ENCODE assay signal across 10 cellular contexts in genomic region chr6:21808045-21808470, GRCh38.
DNase-seq lines count a peak whose midpoint lies in the region; ATAC-seq, FAIRE-seq and TF ChIP-seq lines count a peak whose summit lies in the region.
"Had no signal": no experiment of that assay in that cellular context is flagged by ENCODE, and none has a peak within 500 bp of the region (broad histone marks: within the 10 kb centered on the region; RNA-seq: fewer than 3 reads in every experiment).

No MANE protein-coding gene starts in this region.

- FAIRE-seq in H54 (lab: Jason Lieb, UNC) = peak; percentile 87

- H3K4me3 ChIP-seq in adipocyte (ENCODE audit: low read length) = peak overlapping the region; percentile 67
- H3K4me3 ChIP-seq in heart left ventricle = peak overlapping the region in 2 of 12 donors; percentile 3 to 10
- H3K4me3 ChIP-seq in gastrocnemius medialis = no peak overlapping the region
- H3K4me3 ChIP-seq in WERI-Rb-1 (ENCODE audit: low read depth, low read length) = no peak overlapping the region

- H3K4me1 ChIP-seq in adipocyte (ENCODE audit: control insufficient read depth, insufficient read depth, low read length) = peaks cover 28% of the 10 kb centered on the region
- H3K4me1 ChIP-seq in heart left ventricle = peaks cover 0 to 26% (median 12%) of the 10 kb centered on the region in 12 donors
- H3K4me1 ChIP-seq in gastrocnemius medialis = peaks cover 0 to 7% of the 10 kb centered on the region in 2 donors

- peak overlapping the region; percentile 68 for H3K9ac ChIP-seq in adipocyte (ENCODE audit: low read length)
- H3K9ac ChIP-seq: KMS-11 had no signal

- no peak for TF ChIP-seq POLR2A in H54 (IDR thresholded peaks at IDR 0.05; ENCODE audit: low read depth, low read length)
- TF ChIP-seq POLR2A in heart left ventricle (IDR thresholded peaks at IDR 0.05) = no peak
- no peak for TF ChIP-seq POLR2A in gastrocnemius medialis (IDR thresholded peaks at IDR 0.05)

- H3K27me3 ChIP-seq in adipocyte (replicated peaks; ENCODE audit: control insufficient read depth, insufficient read depth, low read length) (no peaks in the 10 kb centered on the region), heart left ventricle (no peaks in the 10 kb centered on the region), gastrocnemius medialis (no peaks in the 10 kb centered on the region), WERI-Rb-1 (ENCODE audit: insufficient read depth, low read depth, severe bottlenecking) (no peaks in the 10 kb centered on the region)

- peak; percentile 39 for DNase-seq in H54 (ENCODE audit: insufficient read length, low spot score)
- peak; percentile 51 for DNase-seq in adipocyte (ENCODE audit: low read depth)
- peak in 4 of 5 donors; percentile 21 to 49 (median 32) for DNase-seq in heart left ventricle
- DNase-seq in gastrocnemius medialis = no peak
- no peak for DNase-seq in DMS53 treated with DMSO at 0.1 percent for 48 hours (lab: John Stamatoyannopoulos, UW; ENCODE audit: unreplicated experiment)
- DNase-seq in NCI-H82 treated with DMSO at 0.1 percent for 48 hours (lab: John Stamatoyannopoulos, UW; ENCODE audit: unreplicated experiment) = no peak
- DNase-seq in WERI-Rb-1 = no peak

- intact Hi-C loops in heart left ventricle (cut with DNase I) = loop anchor here in 1 of 10 donors (5.0 kb wide), 1 partner anchor 34 kb away; no protein-coding TSS in a partner anchor
- intact Hi-C loops in gastrocnemius medialis (cut with DNase I; ENCODE audit: low total_unique reads) = no loop called here

- no peaks in the 10 kb centered on the region for H3K36me3 ChIP-seq in adipocyte (ENCODE audit: control insufficient read depth, insufficient read depth, low read length, severe bottlenecking)
- H3K36me3 ChIP-seq in heart left ventricle = no peaks in the 10 kb centered on the region
- H3K36me3 ChIP-seq in gastrocnemius medialis = no peaks in the 10 kb centered on the region
- H3K36me3 ChIP-seq in WERI-Rb-1 = no peaks in the 10 kb centered on the region

- H3K9me3 ChIP-seq in adipocyte (ENCODE audit: control insufficient read depth, low read length) (no peaks in the 10 kb centered on the region), heart left ventricle (no peaks in the 10 kb centered on the region), gastrocnemius medialis (no peaks in the 10 kb centered on the region), WERI-Rb-1 (ENCODE audit: severe bottlenecking) (no peaks in the 10 kb centered on the region)

- in situ Hi-C loops in gastrocnemius medialis (cut with MboI; ENCODE audit: low sequenced_read_pairs in 4 of 4) = no loop called here

- ATAC-seq in heart left ventricle = peak; percentile 56 to 88 (median 66)
- ATAC-seq in gastrocnemius medialis = peak in 1 of 2 donors; percentile 49
- ATAC-seq in HG02642 (IDR thresholded peaks at IDR 0.05; ENCODE audit: poor library complexity, unreplicated experiment) = no peak
- ATAC-seq: stimulated activated memory B cell treated with anti-CD40 and anti-IgM and Interleukin-4, amounts not matched to agents 10 μg/mL and 1 μg/mL and 100 μg/mL, for 72 hours had no signal

- H3K27ac ChIP-seq in heart left ventricle = peak overlapping the region in 11 of 12 donors; percentile 8 to 78 (median 59)
- H3K27ac ChIP-seq in gastrocnemius medialis = peak overlapping the region; percentile 10 to 61 (median 27)
- H3K27ac ChIP-seq in WERI-Rb-1 = no peak overlapping the region
- H3K27ac ChIP-seq: KMS-11 had no signal

- no peak for TF ChIP-seq CTCF in heart left ventricle (IDR thresholded peaks at IDR 0.05)
- TF ChIP-seq CTCF in gastrocnemius medialis (IDR thresholded peaks at IDR 0.05 in 4 of 5, conservative IDR thresholded peaks at IDR 0.05 in 1 of 5) = no peak
- TF ChIP-seq CTCF in WERI-Rb-1 (IDR thresholded peaks at IDR 0.05; ENCODE audit: low read depth, low read length) = no peak

- WGBS in heart left ventricle, 4 donors = 44 to 60% (median 56%) methylated on average over 7 of the region's 7 CpGs

Comparison
In these comparisons a context has a peak if more than half of its experiments do, and no peak if none do; other contexts are left out.
1. DNase-seq: peak in H54 (single experiment), adipocyte (single experiment) and heart left ventricle (4 of 5); none in gastrocnemius medialis (0 of 2), DMS53 treated with DMSO at 0.1 percent for 48 hours (single experiment), NCI-H82 treated with DMSO at 0.1 percent for 48 hours (single experiment) and WERI-Rb-1 (single experiment).